12 cellular contexts compared by ENCODE assay signal in the genomic region with DNA sequence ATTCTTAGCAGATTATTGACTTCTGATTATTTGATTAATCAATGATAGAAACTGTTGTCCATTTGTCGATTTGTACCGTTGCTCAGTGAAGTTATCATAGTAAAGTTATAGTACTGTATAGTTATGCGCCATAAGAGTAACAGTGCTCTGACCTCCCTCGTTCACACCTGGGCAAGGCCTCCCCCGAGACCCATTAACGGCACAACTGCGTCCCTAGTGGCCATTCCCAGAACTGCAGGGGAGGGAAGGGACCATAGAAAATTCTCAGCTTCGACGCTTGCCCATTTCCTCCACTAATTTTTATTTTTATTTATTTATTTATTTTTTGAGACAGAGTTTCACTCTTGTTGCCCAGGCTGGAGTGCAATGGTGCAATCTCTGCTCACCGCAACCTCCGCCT.
DNase-seq lines count a peak whose midpoint lies in the region; ATAC-seq, FAIRE-seq and TF ChIP-seq lines count a peak whose summit lies in the region.
"Had no signal": no experiment of that assay in that cellular context is flagged by ENCODE, and none has a peak within 500 bp of the region (broad histone marks: within the 10 kb centered on the region; RNA-seq: fewer than 3 reads in every experiment).

No MANE protein-coding gene starts in this region.

- no peak for ATAC-seq in HG02678 (IDR thresholded peaks at IDR 0.05; ENCODE audit: unreplicated experiment)

- POLR2A ChIA-PET in GM10248 (lab: Yijun Ruan, JAX) (no interaction called here), PC-9 (lab: Charles Lee; ENCODE audit: unreplicated experiment) (no interaction called here)

- no TSS peak for BruUV-seq in PC-9 (replicated peaks; lab: Mats Ljungman, UMichigan)

- no peaks in the 10 kb centered on the region for H3K36me3 ChIP-seq in PC-9 (ENCODE audit: low read depth)
- H3K36me3 ChIP-seq: stomach had no signal

- in situ Hi-C loops in ACHN (cut with HindIII; ENCODE audit: low pct_ligation_motif_present, low pct_unique_long_range_greater_than_20kb, low sequenced_read_pairs) = no loop called here

- TF ChIP-seq CTCF in GM10248 (IDR thresholded peaks at IDR 0.05; ENCODE audit: control extremely low read depth, extremely low read depth, low read depth, missing control alignments) (peak; percentile 15), PC-9 (conservative IDR thresholded peaks at IDR 0.05) (peak; percentile 73), foreskin fibroblast (IDR thresholded peaks at IDR 0.05; ENCODE audit: low read depth, low read length) (peak; percentile 11)

- H3K4me1 ChIP-seq in PC-9 (replicated peaks; ENCODE audit: insufficient read depth) = no peaks in the 10 kb centered on the region

- H3K4me3 ChIP-seq in PC-9 = no peak overlapping the region
- no peak overlapping the region for H3K4me3 ChIP-seq in foreskin fibroblast (ENCODE audit: low read depth in 1 of 2, low read length in 2 of 2)
- H3K4me3 ChIP-seq: stomach had no signal

- H3K79me2 ChIP-seq in PC-9 (ENCODE audit: low read depth) = no peaks in the 10 kb centered on the region

- FAIRE-seq in HTR-8/SVneo (lab: Jason Lieb, UNC) = no peak

- H3K9me3 ChIP-seq in PC-9 (ENCODE audit: insufficient read depth, low read depth) = no peaks in the 10 kb centered on the region
- H3K9me3 ChIP-seq: stomach had no signal

- H3K27me3 ChIP-seq in PC-9 (ENCODE audit: insufficient read depth, low read depth) = no peaks in the 10 kb centered on the region

- intact Hi-C loops in PC-9 (cut with micrococcal nuclease; ENCODE audit: unreplicated experiment) = no loop called here

- H3F3A ChIP-seq in PC-9 (ENCODE audit: insufficient read depth, low read depth) = no peaks in the 10 kb centered on the region

- no peak overlapping the region for H3K27ac ChIP-seq in PC-9
- H3K27ac ChIP-seq: stomach had no signal

- H4K20me1 ChIP-seq in PC-9 (ENCODE audit: insufficient read depth) = no peaks in the 10 kb centered on the region

- no peak overlapping the region for H3K4me2 ChIP-seq in PC-9

- peak; percentile 5 for DNase-seq in ACHN
- DNase-seq in GM10248 (ENCODE audit: extremely low spot score) = no peak
- peak in 1 of 2 experiments; percentile 1 for DNase-seq in PC-9
- DNase-seq in foreskin fibroblast = no peak
- no peak for DNase-seq in NCI-H2227 (lab: John Stamatoyannopoulos, UW; ENCODE audit: unreplicated experiment)
- no peak for DNase-seq in HTR-8/SVneo (ENCODE audit: insufficient read length, low spot score)
- DNase-seq in NCI-H226 = no peak
- DNase-seq: activated CD4-positive, alpha-beta memory T cell treated with anti-CD3 and anti-CD28 coated beads, Interleukin-2, amount 10 ng/mL, durations not matched to agents 7 days and 5 days; GF-D8; immature natural killer cell; stomach had no signal

- CTCF ChIA-PET in GM10248 (lab: Yijun Ruan, JAX) (no interaction called here), PC-9 (lab: Charles Lee) (no interaction called here)

- no peak overlapping the region for H2AFZ ChIP-seq in PC-9

- H3K9me2 ChIP-seq in PC-9 (ENCODE audit: insufficient read depth) = no peaks in the 10 kb centered on the region

Comparison
In these comparisons a context has a peak if more than half of its experiments do, and no peak if none do; other contexts are left out.
1. CTCF ChIP-seq: peak in every context shown above with its lines; median percentile 73 in PC-9; 15 in GM10248; 11 in foreskin fibroblast.